In genomic region chr9:108269421-108269820, GRCh38 we compare ENCODE assay signal across 12 cellular contexts.
"Had no signal": no experiment of that assay in that cellular context is flagged by ENCODE, and none has a peak within 500 bp of the region (broad histone marks: within the 10 kb centered on the region; RNA-seq: fewer than 3 reads in every experiment).

No MANE protein-coding gene starts in this region.

- H3K36me3 ChIP-seq: tibial nerve had no signal

- H3K4me3 ChIP-seq: body of pancreas, tibial nerve had no signal

- H3K36me3 Mint-ChIP-seq: activated naive CD4-positive, alpha-beta T cell treated with anti-CD3 and anti-CD28 coated beads, Interleukin-2, amount 50 U/mL, for 24 hours; immature natural killer cell had no signal

- H3K27ac ChIP-seq: body of pancreas, tibial nerve had no signal

- H3K4me1 Mint-ChIP-seq: activated naive CD4-positive, alpha-beta T cell treated with anti-CD3 and anti-CD28 coated beads, Interleukin-2, amount 50 U/mL, for 24 hours; central memory CD8-positive, alpha-beta T cell; immature natural killer cell; naive thymus-derived CD4-positive, alpha-beta T cell had no signal

- ATAC-seq: activated CD4-positive, CD25-positive, alpha-beta regulatory T cell treated with anti-CD3 and anti-CD28 coated beads, Interleukin-2, amount 50 U/mL, for 24 hours; body of pancreas; left colon; naive thymus-derived CD4-positive, alpha-beta T cell had no signal

- H3K27me3 ChIP-seq: body of pancreas, tibial nerve had no signal

- DNase-seq: activated effector memory CD4-positive, alpha-beta T cell treated with Interleukin-2 at 50 U/mL for 16 hours; activated T-cell treated with anti-CD3 and anti-CD28 coated beads, Interleukin-2, amount 50 U/mL, for 1 hour; amniotic stem cell; body of pancreas; immature natural killer cell; left colon; naive thymus-derived CD4-positive, alpha-beta T cell; posterior cingulate gyrus had no signal

- H3K27me3 Mint-ChIP-seq: activated naive CD4-positive, alpha-beta T cell treated with anti-CD3 and anti-CD28 coated beads, Interleukin-2, amount 50 U/mL, for 24 hours; central memory CD8-positive, alpha-beta T cell had no signal

- H3K4me3 Mint-ChIP-seq: activated naive CD4-positive, alpha-beta T cell treated with anti-CD3 and anti-CD28 coated beads, Interleukin-2, amount 50 U/mL, for 24 hours; central memory CD8-positive, alpha-beta T cell; immature natural killer cell; naive thymus-derived CD4-positive, alpha-beta T cell had no signal

- H3K9me3 Mint-ChIP-seq: activated naive CD4-positive, alpha-beta T cell treated with anti-CD3 and anti-CD28 coated beads, Interleukin-2, amount 50 U/mL, for 24 hours had no signal

- H3K9me3 ChIP-seq: body of pancreas, tibial nerve had no signal
